ENCODE assay signal across 12 cellular contexts in genomic region chr9:100088202-100088601, GRCh38. TPM values are rescaled to one million over a fixed set of nuclear protein-coding genes. Genes with fewer than 3 reads are reported as not detected.
DNase-seq lines count a peak whose midpoint lies in the region; ATAC-seq and TF ChIP-seq lines count a peak whose summit lies in the region.
"Had no signal": no experiment of that assay in that cellular context is flagged by ENCODE, and none has a peak within 500 bp of the region (broad histone marks: within the 10 kb centered on the region; RNA-seq: fewer than 3 reads in every experiment).

No MANE protein-coding gene starts in this region.

- CTCF ChIA-PET in CD4-positive, alpha-beta memory T cell (lab: Charles Lee; ENCODE audit: partially characterized antibody): no interaction called here
- CTCF ChIA-PET in activated CD4-positive, alpha-beta memory T cell treated with anti-CD3 and anti-CD28 coated beads, Interleukin-2, amount 10 ng/mL, durations not matched to agents 7 days and 5 days (lab: Charles Lee): no interaction called here

- H3K27me3 ChIP-seq in CD4-positive, alpha-beta memory T cell (ENCODE audit: insufficient read depth, low read length): no peaks in the 10 kb centered on the region
- H3K27me3 ChIP-seq in GM23338 (ENCODE audit: insufficient read depth): no peaks in the 10 kb centered on the region
- H3K27me3 ChIP-seq: right atrium auricular region, suprapubic skin had no signal

- no peak overlapping the region for H2AFZ ChIP-seq in GM23338

- peak overlapping the region; percentile 33 to 87 (median 70) for H3K4me3 Mint-ChIP-seq in CD4-positive, alpha-beta memory T cell
- H3K4me3 Mint-ChIP-seq in GM23338: no peak overlapping the region
- peak overlapping the region; percentile 58 for H3K4me3 Mint-ChIP-seq in activated CD4-positive, alpha-beta memory T cell treated with anti-CD3 and anti-CD28 coated beads, Interleukin-2, amount 10 ng/mL, durations not matched to agents 7 days and 5 days

- no peak overlapping the region for H3K4me2 ChIP-seq in GM23338

- no peaks in the 10 kb centered on the region for H3K9me3 Mint-ChIP-seq in CD4-positive, alpha-beta memory T cell
- no peaks in the 10 kb centered on the region for H3K9me3 Mint-ChIP-seq in GM23338
- no peaks in the 10 kb centered on the region for H3K9me3 Mint-ChIP-seq in activated CD4-positive, alpha-beta memory T cell treated with anti-CD3 and anti-CD28 coated beads, Interleukin-2, amount 10 ng/mL, durations not matched to agents 7 days and 5 days

- no peak overlapping the region for H3K4me3 ChIP-seq in CD4-positive, alpha-beta memory T cell (ENCODE audit: low read length in 2 of 2)
- H3K4me3 ChIP-seq in GM23338: no peak overlapping the region
- H3K4me3 ChIP-seq: right atrium auricular region, suprapubic skin had no signal

- DNase-seq in CD4-positive, alpha-beta memory T cell: no peak
- DNase-seq in GM23338 (ENCODE audit: low spot score) (no peak), iPS-NIHi7 (ENCODE audit: extremely low spot score) (peak; percentile 11), NCI-H146 treated with DMSO at 0.1 percent for 48 hours (lab: John Stamatoyannopoulos, UW; ENCODE audit: unreplicated experiment) (no peak), ureter (ENCODE audit: low spot score) (no peak)
- DNase-seq in activated CD4-positive, alpha-beta memory T cell treated with anti-CD3 and anti-CD28 coated beads, Interleukin-2, amount 10 ng/mL, durations not matched to agents 7 days and 5 days: no peak
- DNase-seq: foreskin melanocyte, islet precursor cell, NCI-H2029 treated with DMSO at 0.1 percent for 48 hours had no signal

- H3F3A ChIP-seq in GM23338 (replicated peaks; ENCODE audit: low read depth): no peaks in the 10 kb centered on the region

- TF ChIP-seq CTCF in GM23338 (conservative IDR thresholded peaks at IDR 0.05; ENCODE audit: low read depth in 2 of 2): no peak

- ATAC-seq in GM23338: peak; percentile 44
- ATAC-seq in GM21528 (IDR thresholded peaks at IDR 0.05; ENCODE audit: low FRiP score, unreplicated experiment): no peak

- H3K4me1 ChIP-seq in CD4-positive, alpha-beta memory T cell (ENCODE audit: insufficient read depth, low read length): peaks cover 74% of the 10 kb centered on the region
- peaks cover 17% of the 10 kb centered on the region for H3K4me1 ChIP-seq in GM23338 (ENCODE audit: insufficient read depth)

- H3K9me3 ChIP-seq in CD4-positive, alpha-beta memory T cell (ENCODE audit: control insufficient read depth in 1 of 2, low read length in 2 of 2): no peaks in the 10 kb centered on the region
- H3K9me3 ChIP-seq: right atrium auricular region, suprapubic skin had no signal

- no peaks in the 10 kb centered on the region for H3K9me2 ChIP-seq in GM23338 (ENCODE audit: insufficient read depth)

- H3K36me3 Mint-ChIP-seq in CD4-positive, alpha-beta memory T cell: no peaks in the 10 kb centered on the region
- H3K36me3 Mint-ChIP-seq in GM23338 (ENCODE audit: low read depth): no peaks in the 10 kb centered on the region
- peaks cover 12% of the 10 kb centered on the region for H3K36me3 Mint-ChIP-seq in activated CD4-positive, alpha-beta memory T cell treated with anti-CD3 and anti-CD28 coated beads, Interleukin-2, amount 10 ng/mL, durations not matched to agents 7 days and 5 days (ENCODE audit: low read depth)

- H3K27ac ChIP-seq in CD4-positive, alpha-beta memory T cell (ENCODE audit: low read depth, low read length): peak overlapping the region; percentile 18
- no peak overlapping the region for H3K27ac ChIP-seq in GM23338 (ENCODE audit: low read depth)
- H3K27ac ChIP-seq: right atrium auricular region, suprapubic skin had no signal

- peaks cover 58 to 80% (median 68%) of the 10 kb centered on the region in 4 donors for H3K4me1 Mint-ChIP-seq in CD4-positive, alpha-beta memory T cell
- H3K4me1 Mint-ChIP-seq in GM23338: peaks cover 24% of the 10 kb centered on the region
- H3K4me1 Mint-ChIP-seq in activated CD4-positive, alpha-beta memory T cell treated with anti-CD3 and anti-CD28 coated beads, Interleukin-2, amount 10 ng/mL, durations not matched to agents 7 days and 5 days: peaks cover 70% of the 10 kb centered on the region

- H3K27me3 Mint-ChIP-seq in CD4-positive, alpha-beta memory T cell: no peaks in the 10 kb centered on the region
- H3K27me3 Mint-ChIP-seq in GM23338 (ENCODE audit: insufficient read depth, low read depth, poor library complexity): peaks cover 2% of the 10 kb centered on the region
- no peaks in the 10 kb centered on the region for H3K27me3 Mint-ChIP-seq in activated CD4-positive, alpha-beta memory T cell treated with anti-CD3 and anti-CD28 coated beads, Interleukin-2, amount 10 ng/mL, durations not matched to agents 7 days and 5 days

- POLR2A ChIA-PET in CD4-positive, alpha-beta memory T cell (lab: Charles Lee; ENCODE audit: partially characterized antibody): no interaction called here
- POLR2A ChIA-PET in activated CD4-positive, alpha-beta memory T cell treated with anti-CD3 and anti-CD28 coated beads, Interleukin-2, amount 10 ng/mL, durations not matched to agents 7 days and 5 days (lab: Charles Lee): no interaction called here

- H3K79me2 ChIP-seq in GM23338 (replicated peaks; ENCODE audit: insufficient read depth): peaks cover 62% of the 10 kb centered on the region

- no peaks in the 10 kb centered on the region for H3K36me3 ChIP-seq in CD4-positive, alpha-beta memory T cell (ENCODE audit: insufficient read depth, low read length)
- H3K36me3 ChIP-seq in GM23338 (ENCODE audit: insufficient read depth): no peaks in the 10 kb centered on the region
- H3K36me3 ChIP-seq: right atrium auricular region, suprapubic skin had no signal

- intact Hi-C loops in CD4-positive, alpha-beta memory T cell (cut with micrococcal nuclease): no loop called here

- H3K27ac Mint-ChIP-seq in CD4-positive, alpha-beta memory T cell: peak overlapping the region; percentile 64 to 93 (median 87)
- no peak overlapping the region for H3K27ac Mint-ChIP-seq in GM23338
- peak overlapping the region; percentile 62 for H3K27ac Mint-ChIP-seq in activated CD4-positive, alpha-beta memory T cell treated with anti-CD3 and anti-CD28 coated beads, Interleukin-2, amount 10 ng/mL, durations not matched to agents 7 days and 5 days

- H4K20me1 ChIP-seq in GM23338 (replicated peaks; ENCODE audit: insufficient read depth): no peaks in the 10 kb centered on the region

TF ChIP-seq in GM23338, 12 proteins besides CTCF, POLR2A, EP300 and RAD21 (continues in another document):
- TF ChIP-seq, protein P1, sequence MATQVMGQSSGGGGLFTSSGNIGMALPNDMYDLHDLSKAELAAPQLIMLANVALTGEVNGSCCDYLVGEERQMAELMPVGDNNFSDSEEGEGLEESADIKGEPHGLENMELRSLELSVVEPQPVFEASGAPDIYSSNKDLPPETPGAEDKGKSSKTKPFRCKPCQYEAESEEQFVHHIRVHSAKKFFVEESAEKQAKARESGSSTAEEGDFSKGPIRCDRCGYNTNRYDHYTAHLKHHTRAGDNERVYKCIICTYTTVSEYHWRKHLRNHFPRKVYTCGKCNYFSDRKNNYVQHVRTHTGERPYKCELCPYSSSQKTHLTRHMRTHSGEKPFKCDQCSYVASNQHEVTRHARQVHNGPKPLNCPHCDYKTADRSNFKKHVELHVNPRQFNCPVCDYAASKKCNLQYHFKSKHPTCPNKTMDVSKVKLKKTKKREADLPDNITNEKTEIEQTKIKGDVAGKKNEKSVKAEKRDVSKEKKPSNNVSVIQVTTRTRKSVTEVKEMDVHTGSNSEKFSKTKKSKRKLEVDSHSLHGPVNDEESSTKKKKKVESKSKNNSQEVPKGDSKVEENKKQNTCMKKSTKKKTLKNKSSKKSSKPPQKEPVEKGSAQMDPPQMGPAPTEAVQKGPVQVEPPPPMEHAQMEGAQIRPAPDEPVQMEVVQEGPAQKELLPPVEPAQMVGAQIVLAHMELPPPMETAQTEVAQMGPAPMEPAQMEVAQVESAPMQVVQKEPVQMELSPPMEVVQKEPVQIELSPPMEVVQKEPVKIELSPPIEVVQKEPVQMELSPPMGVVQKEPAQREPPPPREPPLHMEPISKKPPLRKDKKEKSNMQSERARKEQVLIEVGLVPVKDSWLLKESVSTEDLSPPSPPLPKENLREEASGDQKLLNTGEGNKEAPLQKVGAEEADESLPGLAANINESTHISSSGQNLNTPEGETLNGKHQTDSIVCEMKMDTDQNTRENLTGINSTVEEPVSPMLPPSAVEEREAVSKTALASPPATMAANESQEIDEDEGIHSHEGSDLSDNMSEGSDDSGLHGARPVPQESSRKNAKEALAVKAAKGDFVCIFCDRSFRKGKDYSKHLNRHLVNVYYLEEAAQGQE (IDR thresholded peaks at IDR 0.05; ENCODE audit: unreplicated experiment): no peak
- TF ChIP-seq NANOG (IDR thresholded peaks at IDR 0.05; ENCODE audit: borderline replicate concordance) (no peak), ZNF331 (CRISPR knock-in tag; IDR thresholded peaks at IDR 0.05; ENCODE audit: low read depth) (no peak), EZH2phosphoT487 (IDR thresholded peaks at IDR 0.05; ENCODE audit: unreplicated experiment) (no peak), ZNF114 (CRISPR knock-in tag; IDR thresholded peaks at IDR 0.05) (no peak)
- TF ChIP-seq, protein P2, sequence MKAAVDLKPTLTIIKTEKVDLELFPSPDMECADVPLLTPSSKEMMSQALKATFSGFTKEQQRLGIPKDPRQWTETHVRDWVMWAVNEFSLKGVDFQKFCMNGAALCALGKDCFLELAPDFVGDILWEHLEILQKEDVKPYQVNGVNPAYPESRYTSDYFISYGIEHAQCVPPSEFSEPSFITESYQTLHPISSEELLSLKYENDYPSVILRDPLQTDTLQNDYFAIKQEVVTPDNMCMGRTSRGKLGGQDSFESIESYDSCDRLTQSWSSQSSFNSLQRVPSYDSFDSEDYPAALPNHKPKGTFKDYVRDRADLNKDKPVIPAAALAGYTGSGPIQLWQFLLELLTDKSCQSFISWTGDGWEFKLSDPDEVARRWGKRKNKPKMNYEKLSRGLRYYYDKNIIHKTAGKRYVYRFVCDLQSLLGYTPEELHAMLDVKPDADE (IDR thresholded peaks at IDR 0.05): no peak

RNA-seq across cellular contexts. Expression of gene ERP44, which starts 10.6 kb away (rescaled TPM):
- 10 to 100 TPM; 16.5 to 17.0 TPM for total RNA-seq in CD4-positive, alpha-beta memory T cell
- 10 to 100 TPM; 35.6 to 44.7 TPM for polyA plus RNA-seq in CD4-positive, alpha-beta memory T cell
- 12.0 and 13.0 TPM in 2 replicates for total RNA-seq in GM23338 (2014; rRNA removed; shearing (Covaris generic))
- polyA plus RNA-seq in GM23338 (2016; fragmentation: Nextera tagmentation; extraction: Ambion mirVana): 18.8 and 24.1 TPM in 2 replicates
- total RNA-seq in activated CD4-positive, alpha-beta memory T cell treated with anti-CD3 and anti-CD28 coated beads, Interleukin-2, amount 10 ng/mL, durations not matched to agents 7 days and 5 days: 10 to 100 TPM; 22.3 to 23.3 TPM
- total RNA-seq in ureter: 21.4 TPM

RNA-seq across cellular contexts. Expression of gene INVS, which starts 10.8 kb away (rescaled TPM):
- 10 to 100 TPM; 17.6 to 22.9 TPM for total RNA-seq in CD4-positive, alpha-beta memory T cell
- 1 to 10 TPM; 6.5 to 9.0 TPM for polyA plus RNA-seq in CD4-positive, alpha-beta memory T cell
- 8.7 and 12.5 TPM in 2 replicates for total RNA-seq in GM23338 (2014; rRNA removed; shearing (Covaris generic))
- polyA plus RNA-seq in GM23338 (2016; fragmentation: Nextera tagmentation; extraction: Ambion mirVana): 3.9 and 4.1 TPM in 2 replicates
- total RNA-seq in activated CD4-positive, alpha-beta memory T cell treated with anti-CD3 and anti-CD28 coated beads, Interleukin-2, amount 10 ng/mL, durations not matched to agents 7 days and 5 days: 10 to 100 TPM; 13.1 to 13.2 TPM
- 24.1 TPM for total RNA-seq in ureter
